In the genomic region with DNA sequence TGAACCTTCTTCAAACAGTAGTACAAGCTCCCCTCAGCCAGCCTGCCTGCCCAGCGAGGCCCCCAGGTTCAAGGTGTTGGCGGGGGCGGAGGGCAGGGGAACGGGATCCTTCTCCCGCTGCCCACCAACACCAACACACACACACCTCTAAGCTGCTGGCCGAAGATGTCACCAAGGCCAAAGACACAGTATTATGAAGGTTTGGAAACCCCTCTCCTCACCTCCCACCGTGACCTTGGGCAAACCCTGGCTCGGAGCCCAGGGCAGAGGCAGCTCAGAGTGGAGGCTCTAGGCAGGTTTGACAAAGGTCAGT, we compare ENCODE assay signal across 16 cellular contexts. TPM values are rescaled to one million over a fixed set of nuclear protein-coding genes. Genes with fewer than 3 reads are reported as not detected.
DNase-seq lines count a peak whose midpoint lies in the region; ATAC-seq and TF ChIP-seq lines count a peak whose summit lies in the region.
"Had no signal": no experiment of that assay in that cellular context is flagged by ENCODE, and none has a peak within 500 bp of the region (broad histone marks: within the 10 kb centered on the region; RNA-seq: fewer than 3 reads in every experiment).

No MANE protein-coding gene starts in this region.

- ATAC-seq in GM18870 (IDR thresholded peaks at IDR 0.05; ENCODE audit: unreplicated experiment), result no peak
- ATAC-seq in esophagus mucosa, result no peak
- ATAC-seq: HCT116 had no signal

- CTCF ChIA-PET in RWPE1 (lab: Yijun Ruan, JAX), result interaction anchor here (0.6 to 0.8 kb wide), 3 partner anchors 10 to 775 kb away, joined by 4 read pairs; no protein-coding TSS in a partner anchor

- POLR2A ChIA-PET in RWPE1 (lab: Yijun Ruan, JAX; ENCODE audit: low non-redundant PET), result no interaction called here

- peak; percentile 10 for DNase-seq in D341Med (ENCODE audit: low spot score)
- no peak for DNase-seq in RWPE1 (ENCODE audit: low spot score)
- peak; percentile 42 for DNase-seq in islet precursor cell
- no peak for DNase-seq in NCI-H226
- no peak for DNase-seq in activated effector memory CD4-positive, alpha-beta T cell treated with anti-CD3 and anti-CD28 coated beads, Interleukin-2, amount 50 U/mL, for 16 hours
- DNase-seq: Calu3; CD4-positive, alpha-beta T cell; CD8-positive, alpha-beta memory T cell; COR-L47; DMS153; DND-41; GOT3; H9 had no signal

- no peak for TF ChIP-seq CTCF in RWPE1 (conservative IDR thresholded peaks at IDR 0.05; ENCODE audit: low read depth)

- H3K27ac ChIP-seq in RWPE1, result peak overlapping the region; percentile 0; the same call in 1 of the 2 replicates

RNA-seq across cellular contexts. Expression of a gene that starts 49.4 kb away (rescaled TPM):
- total RNA-seq in esophagus mucosa, result 49.1 TPM

Comparison
In these comparisons a context has a peak if more than half of its experiments do, and no peak if none do; other contexts are left out.
1. DNase-seq: peak in D341Med (single experiment) and islet precursor cell (single experiment); none in RWPE1 (single experiment), NCI-H226 (single experiment) and activated effector memory CD4-positive, alpha-beta T cell treated with anti-CD3 and anti-CD28 coated beads, Interleukin-2, amount 50 U/mL, for 16 hours (single experiment).